ENCODE assay signal across 31 cellular contexts in the genomic region with DNA sequence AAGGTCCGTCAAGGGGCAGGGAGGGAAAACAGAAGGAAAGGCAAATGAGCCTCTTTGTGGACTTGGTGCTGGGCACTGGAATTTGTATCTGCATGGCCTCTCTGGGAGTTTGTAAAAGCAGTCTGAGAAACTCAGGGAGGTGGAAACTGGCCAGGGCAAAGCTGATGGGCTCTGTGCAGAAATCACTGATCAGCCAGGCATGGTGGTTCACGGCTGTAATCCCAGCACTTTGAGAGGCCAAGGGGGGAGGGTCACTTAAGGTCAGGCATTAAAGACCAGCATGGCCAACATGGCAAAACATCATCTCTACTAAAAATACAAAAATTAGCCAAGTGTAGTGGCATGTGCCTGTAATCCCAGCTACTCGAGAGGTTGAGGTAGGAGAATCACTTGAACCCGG.
"Had no signal": no experiment of that assay in that cellular context is flagged by ENCODE, and none has a peak within 500 bp of the region (broad histone marks: within the 10 kb centered on the region; RNA-seq: fewer than 3 reads in every experiment).

No MANE protein-coding gene starts in this region.

- H3K9me3 Mint-ChIP-seq: activated CD4-positive, alpha-beta T cell treated with anti-CD3 and anti-CD28 coated beads, Interleukin-2, amount 10 ng/mL, durations not matched to agents 24 days and 14 days; activated naive CD8-positive, alpha-beta T cell treated with anti-CD3 and anti-CD28 coated beads, Interleukin-2, amount 10 ng/mL, durations not matched to agents 7 days and 5 days; activated T-cell treated with anti-CD3 and anti-CD28 coated beads, Interleukin-2, amount 50 U/mL, for 24 hours; central memory CD8-positive, alpha-beta T cell had no signal

- H3K4me1 ChIP-seq: esophagus squamous epithelium, gastroesophageal sphincter had no signal

- ATAC-seq: activated CD4-positive, alpha-beta T cell treated with anti-CD3 and anti-CD28 coated beads for 36 hours; activated CD8-positive, alpha-beta memory T cell treated with anti-CD3 and anti-CD28 coated beads, Interleukin-2, amount 10 ng/mL, durations not matched to agents 7 days and 5 days; activated CD8-positive, alpha-beta T cell treated with anti-CD3 and anti-CD28 coated beads, Interleukin-2, amount 10 ng/mL, durations not matched to agents 7 days and 5 days; activated naive CD4-positive, alpha-beta T cell treated with anti-CD3 and anti-CD28 coated beads, Interleukin-2, amount 50 U/mL, for 72 hours; activated T-cell treated with anti-CD3 and anti-CD28 coated beads, Interleukin-2, amount 50 U/mL, for 72 hours; effector memory CD8-positive, alpha-beta T cell; gastroesophageal sphincter had no signal

- H3K27ac ChIP-seq: brain microvascular endothelial cell, epithelial cell of prostate, esophagus squamous epithelium, gastroesophageal sphincter had no signal

- FAIRE-seq: astrocyte, bronchial epithelial cell, endometrium, endothelial cell of umbilical vein had no signal

- H3K9me3 ChIP-seq: esophagus squamous epithelium, gastroesophageal sphincter had no signal

- DNase-seq: activated CD4-positive, alpha-beta memory T cell treated with anti-CD3 and anti-CD28 coated beads for 36 hours; activated CD4-positive, alpha-beta T cell treated with anti-CD3 and anti-CD28 coated beads for 36 hours; activated CD4-positive, alpha-beta T cell treated with anti-CD3 and anti-CD28 coated beads, Interleukin-2, amount 10 ng/mL, durations not matched to agents 24 days and 14 days; activated CD4-positive, CD25-positive, alpha-beta regulatory T cell; activated CD4-positive, CD25-positive, alpha-beta regulatory T cell treated with anti-CD3 and anti-CD28 coated beads, Interleukin-2, amount 50 U/mL, for 72 hours; activated CD8-positive, alpha-beta memory T cell treated with anti-CD3 and anti-CD28 coated beads, Interleukin-2, amount 10 ng/mL, durations not matched to agents 7 days and 5 days; activated CD8-positive, alpha-beta memory T cell treated with anti-CD3 and anti-CD28 coated beads, Interleukin-2, amount 50 U/mL, for 48 hours; activated CD8-positive, alpha-beta T cell treated with anti-CD3 and anti-CD28 coated beads, Interleukin-2, amount 10 ng/mL, durations not matched to agents 7 days and 5 days; activated gamma-delta T cell; activated naive CD4-positive, alpha-beta T cell; activated naive CD4-positive, alpha-beta T cell treated with anti-CD3 and anti-CD28 coated beads, Interleukin-2, amount 10 ng/mL, durations not matched to agents 7 days and 5 days; activated naive CD8-positive, alpha-beta T cell treated with anti-CD3 and anti-CD28 coated beads, Interleukin-2, amount 10 ng/mL, durations not matched to agents 7 days and 5 days; activated T-cell treated with anti-CD3 and anti-CD28 coated beads for 4 hours; activated T-cell treated with anti-CD3 and anti-CD28 coated beads, Interleukin-2, amount 50 U/mL, for 24 hours; activated T-cell treated with anti-CD3 and anti-CD28 coated beads, Interleukin-2, amount 50 U/mL, for 72 hours; brain microvascular endothelial cell; cortex of kidney; dermis blood vessel endothelial cell; effector CD4-positive, alpha-beta T cell; effector memory CD8-positive, alpha-beta T cell; esophagus squamous epithelium; foreskin melanocyte; T-helper 2 cell had no signal

- H3K36me3 Mint-ChIP-seq: activated CD4-positive, alpha-beta memory T cell treated with anti-CD3 and anti-CD28 coated beads for 36 hours; activated CD8-positive, alpha-beta memory T cell treated with anti-CD3 and anti-CD28 coated beads, Interleukin-2, amount 10 ng/mL, durations not matched to agents 7 days and 5 days; activated naive CD4-positive, alpha-beta T cell treated with anti-CD3 and anti-CD28 coated beads, Interleukin-2, amount 10 ng/mL, durations not matched to agents 7 days and 5 days; activated naive CD8-positive, alpha-beta T cell treated with anti-CD3 and anti-CD28 coated beads, Interleukin-2, amount 10 ng/mL, durations not matched to agents 7 days and 5 days had no signal

- H3K27ac Mint-ChIP-seq: activated CD4-positive, alpha-beta memory T cell treated with anti-CD3 and anti-CD28 coated beads for 36 hours; activated CD4-positive, alpha-beta T cell treated with anti-CD3 and anti-CD28 coated beads for 36 hours; activated CD4-positive, alpha-beta T cell treated with anti-CD3 and anti-CD28 coated beads, Interleukin-2, amount 10 ng/mL, durations not matched to agents 24 days and 14 days; activated CD8-positive, alpha-beta memory T cell treated with anti-CD3 and anti-CD28 coated beads, Interleukin-2, amount 10 ng/mL, durations not matched to agents 7 days and 5 days; activated CD8-positive, alpha-beta T cell treated with anti-CD3 and anti-CD28 coated beads, Interleukin-2, amount 10 ng/mL, durations not matched to agents 7 days and 5 days; activated naive CD4-positive, alpha-beta T cell treated with anti-CD3 and anti-CD28 coated beads, Interleukin-2, amount 10 ng/mL, durations not matched to agents 7 days and 5 days; activated naive CD4-positive, alpha-beta T cell treated with anti-CD3 and anti-CD28 coated beads, Interleukin-2, amount 50 U/mL, for 72 hours; activated naive CD8-positive, alpha-beta T cell treated with anti-CD3 and anti-CD28 coated beads, Interleukin-2, amount 10 ng/mL, durations not matched to agents 7 days and 5 days; activated T-cell treated with anti-CD3 and anti-CD28 coated beads, Interleukin-2, amount 50 U/mL, for 24 hours; activated T-cell treated with anti-CD3 and anti-CD28 coated beads, Interleukin-2, amount 50 U/mL, for 72 hours; effector memory CD8-positive, alpha-beta T cell had no signal

- H3K4me1 Mint-ChIP-seq: activated CD4-positive, alpha-beta T cell treated with anti-CD3 and anti-CD28 coated beads for 36 hours; activated CD4-positive, alpha-beta T cell treated with anti-CD3 and anti-CD28 coated beads, Interleukin-2, amount 10 ng/mL, durations not matched to agents 24 days and 14 days; activated CD8-positive, alpha-beta memory T cell treated with anti-CD3 and anti-CD28 coated beads, Interleukin-2, amount 10 ng/mL, durations not matched to agents 7 days and 5 days; activated naive CD4-positive, alpha-beta T cell treated with anti-CD3 and anti-CD28 coated beads, Interleukin-2, amount 10 ng/mL, durations not matched to agents 7 days and 5 days; activated naive CD8-positive, alpha-beta T cell treated with anti-CD3 and anti-CD28 coated beads, Interleukin-2, amount 10 ng/mL, durations not matched to agents 7 days and 5 days; central memory CD8-positive, alpha-beta T cell had no signal

- H3K4me3 Mint-ChIP-seq: activated CD4-positive, alpha-beta memory T cell treated with anti-CD3 and anti-CD28 coated beads for 36 hours; activated CD4-positive, alpha-beta T cell treated with anti-CD3 and anti-CD28 coated beads for 36 hours; activated CD4-positive, alpha-beta T cell treated with anti-CD3 and anti-CD28 coated beads, Interleukin-2, amount 10 ng/mL, durations not matched to agents 24 days and 14 days; activated CD8-positive, alpha-beta memory T cell treated with anti-CD3 and anti-CD28 coated beads, Interleukin-2, amount 10 ng/mL, durations not matched to agents 7 days and 5 days; activated CD8-positive, alpha-beta T cell treated with anti-CD3 and anti-CD28 coated beads, Interleukin-2, amount 10 ng/mL, durations not matched to agents 7 days and 5 days; activated naive CD4-positive, alpha-beta T cell treated with anti-CD3 and anti-CD28 coated beads, Interleukin-2, amount 10 ng/mL, durations not matched to agents 7 days and 5 days; activated naive CD8-positive, alpha-beta T cell treated with anti-CD3 and anti-CD28 coated beads, Interleukin-2, amount 10 ng/mL, durations not matched to agents 7 days and 5 days; activated T-cell treated with anti-CD3 and anti-CD28 coated beads, Interleukin-2, amount 50 U/mL, for 24 hours; activated T-cell treated with anti-CD3 and anti-CD28 coated beads, Interleukin-2, amount 50 U/mL, for 72 hours; central memory CD8-positive, alpha-beta T cell; effector memory CD8-positive, alpha-beta T cell had no signal

- H3K4me3 ChIP-seq: esophagus squamous epithelium, gastroesophageal sphincter had no signal

- H3K27me3 Mint-ChIP-seq: activated CD4-positive, alpha-beta memory T cell treated with anti-CD3 and anti-CD28 coated beads for 36 hours; activated CD4-positive, alpha-beta T cell treated with anti-CD3 and anti-CD28 coated beads for 36 hours; activated CD4-positive, alpha-beta T cell treated with anti-CD3 and anti-CD28 coated beads, Interleukin-2, amount 10 ng/mL, durations not matched to agents 24 days and 14 days; activated CD8-positive, alpha-beta memory T cell treated with anti-CD3 and anti-CD28 coated beads, Interleukin-2, amount 10 ng/mL, durations not matched to agents 7 days and 5 days; activated naive CD4-positive, alpha-beta T cell treated with anti-CD3 and anti-CD28 coated beads, Interleukin-2, amount 10 ng/mL, durations not matched to agents 7 days and 5 days; activated naive CD8-positive, alpha-beta T cell treated with anti-CD3 and anti-CD28 coated beads, Interleukin-2, amount 10 ng/mL, durations not matched to agents 7 days and 5 days; activated T-cell treated with anti-CD3 and anti-CD28 coated beads, Interleukin-2, amount 50 U/mL, for 24 hours had no signal
